8 cellular contexts compared by ENCODE assay signal in the genomic region with DNA sequence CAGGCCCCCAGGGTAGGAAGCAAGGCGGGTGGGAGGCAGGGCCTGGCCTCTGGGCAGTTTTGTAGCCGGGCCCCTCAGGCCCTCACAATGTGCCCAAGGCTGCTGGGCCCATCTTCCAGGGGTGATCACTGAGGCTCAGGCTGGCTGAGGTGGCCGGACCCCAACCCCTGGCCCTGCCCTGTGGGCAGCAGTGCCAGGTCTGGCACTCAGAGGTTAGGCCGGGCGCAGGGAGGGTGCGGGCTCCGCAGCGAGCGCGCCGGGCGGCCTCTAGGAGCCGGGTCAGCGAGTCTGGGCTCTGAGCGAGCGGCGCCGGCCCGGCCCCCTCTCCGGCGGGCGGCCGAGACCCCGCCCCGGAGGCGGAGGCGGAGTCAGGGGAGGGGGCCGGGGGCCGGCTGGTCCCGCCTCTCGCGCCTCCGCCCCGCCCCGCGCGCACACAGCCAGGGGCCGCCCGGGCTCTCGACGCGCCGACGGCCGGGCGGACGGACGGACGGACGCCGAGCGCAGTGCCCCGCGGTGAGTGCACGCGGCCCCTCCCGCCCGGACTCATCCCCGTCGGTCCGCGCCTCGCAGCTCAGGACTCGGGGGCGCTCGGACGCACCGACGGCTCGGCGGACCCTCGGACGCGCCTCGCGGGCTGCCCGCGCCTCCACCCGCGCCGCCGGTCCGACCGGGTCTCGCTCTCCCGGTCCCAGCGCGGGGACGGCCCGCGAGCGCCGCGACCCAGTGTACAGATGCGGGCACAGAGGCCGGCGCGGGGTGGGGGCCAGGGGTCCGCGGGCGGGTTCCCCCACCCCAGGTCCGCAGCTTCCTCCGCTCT. TPM values are rescaled to one million over a fixed set of nuclear protein-coding genes. Genes with fewer than 3 reads are reported as not detected.
A peak's percentile ranks its signal among the peaks of the same experiment; 100 is the strongest.
DNase-seq lines count a peak whose midpoint lies in the region; ATAC-seq, FAIRE-seq and TF ChIP-seq lines count a peak whose summit lies in the region.

A gene (plus strand): TSS at position 430 of the 817 bp plus-strand sequence. CDS start 21,231 bp downstream, outside the sequence.

- no peak for TF ChIP-seq CTCF in breast epithelium (IDR thresholded peaks at IDR 0.05)
- no peak for TF ChIP-seq CTCF in kidney (IDR thresholded peaks at IDR 0.05; ENCODE audit: borderline replicate concordance, extremely low read depth, insufficient read depth)
- no peak for TF ChIP-seq CTCF in subcutaneous adipose tissue (IDR thresholded peaks at IDR 0.05; ENCODE audit: low read depth)

- intact Hi-C loops in breast epithelium (cut with DNase I; ENCODE audit: low total_unique reads) (no loop called here), kidney (cut with DNase I) (no loop called here)

- no peaks in the 10 kb centered on the region for H3K36me3 ChIP-seq in HUES6 (ENCODE audit: control insufficient read depth, insufficient read depth, low read length)
- no peaks in the 10 kb centered on the region for H3K36me3 ChIP-seq in breast epithelium
- H3K36me3 ChIP-seq in kidney (ENCODE audit: control insufficient read depth in 1 of 2, insufficient read depth in 2 of 2, low read length in 2 of 2): no peaks in the 10 kb centered on the region

- TF ChIP-seq POLR2A in breast epithelium (IDR thresholded peaks at IDR 0.05) (no peak), GM12892 (IDR thresholded peaks at IDR 0.05; ENCODE audit: low read depth, low read length) (no peak)

- FAIRE-seq in kidney (lab: Jason Lieb, UNC) (no peak), GM12892 (lab: Jason Lieb, UNC) (no peak)

- DNase-seq in AG08395 (ENCODE audit: low spot score) (peak; percentile 94), breast epithelium (ENCODE audit: low spot score in 2 of 2) (no peak), kidney (peak; percentile 69), GM12892 (ENCODE audit: insufficient read length) (no peak), pons (ENCODE audit: low spot score) (no peak)

- H3K4me3 ChIP-seq in HUES6 (ENCODE audit: low read depth, low read length): peak within 1 kb of the TSS; percentile 53
- peak within 1 kb of the TSS; percentile 54 to 76 (median 64) for H3K4me3 ChIP-seq in breast epithelium
- H3K4me3 ChIP-seq in kidney (ENCODE audit: low read length in 2 of 2): no peak within 1 kb of the TSS

- H3K4me1 ChIP-seq in HUES6 (ENCODE audit: control insufficient read depth, insufficient read depth, low read length) (peaks cover 35% of the 10 kb centered on the region), breast epithelium (peaks cover 0 to 3% of the 10 kb centered on the region in 2 donors), kidney (ENCODE audit: control insufficient read depth in 1 of 2, insufficient read depth in 1 of 2, low read depth in 1 of 2, low read length in 2 of 2) (no peaks in the 10 kb centered on the region)

- H3K9ac ChIP-seq in HUES6 (ENCODE audit: low read length): no peak within 1 kb of the TSS
- H3K9ac ChIP-seq in kidney (ENCODE audit: low read length in 2 of 2): no peak within 1 kb of the TSS

- H3K27me3 ChIP-seq in HUES6 (ENCODE audit: control insufficient read depth, insufficient read depth, low read length) (peaks cover 10% of the 10 kb centered on the region), breast epithelium (no peaks in the 10 kb centered on the region)

- no peaks in the 10 kb centered on the region for H3K9me3 ChIP-seq in HUES6 (ENCODE audit: control insufficient read depth, insufficient read depth, low read depth, low read length)
- no peaks in the 10 kb centered on the region for H3K9me3 ChIP-seq in breast epithelium
- no peaks in the 10 kb centered on the region for H3K9me3 ChIP-seq in kidney (ENCODE audit: control insufficient read depth in 1 of 2, low read length in 2 of 2)

- H3K27ac ChIP-seq in HUES6 (ENCODE audit: low read depth, low read length) (no peak within 1 kb of the TSS), breast epithelium (peak within 1 kb of the TSS; percentile 64 to 87), kidney (ENCODE audit: low read depth in 2 of 2, low read length in 2 of 2) (no peak within 1 kb of the TSS)

- ATAC-seq in HG02852 (IDR thresholded peaks at IDR 0.05; ENCODE audit: unreplicated experiment): no peak

RNA-seq across cellular contexts. Expression of the gene that starts here (rescaled TPM):
- total RNA-seq in breast epithelium (100 to 1,000 TPM in 1 of 3 donors, 10 to 100 TPM in 2; 43.5 to 663 (median 81.3) TPM), kidney (43.4 TPM), subcutaneous adipose tissue (100 to 1,000 TPM; 215 to 456 (median 410) TPM)
- polyA plus RNA-seq in kidney (ENCODE audit: insufficient read depth, low read depth, low replicate concordance): 3.2 TPM
- polyA plus RNA-seq in GM12892 (2012; ENCODE audit: missing spikeins): 0.36 TPM

Comparison
In these comparisons a context has a peak if more than half of its experiments do, and no peak if none do; other contexts are left out.
1. DNase-seq: peak in AG08395 (single experiment) and kidney (single experiment); none in breast epithelium (0 of 2), GM12892 (single experiment) and pons (single experiment).
2. H3K27ac ChIP-seq: peak in breast epithelium (2 of 2); none in HUES6 (single experiment) and kidney (0 of 2).
3. H3K4me3 ChIP-seq: peak in HUES6 (single experiment) and breast epithelium (3 of 3); none in kidney (0 of 2).